ENCODE assay signal across 29 cellular contexts in genomic region chr1:4018721-4019521, GRCh38.
DNase-seq lines count a peak whose midpoint lies in the region; ATAC-seq, FAIRE-seq and TF ChIP-seq lines count a peak whose summit lies in the region.
"Had no signal": no experiment of that assay in that cellular context is flagged by ENCODE, and none has a peak within 500 bp of the region (broad histone marks: within the 10 kb centered on the region; RNA-seq: fewer than 3 reads in every experiment).

No MANE protein-coding gene starts in this region.

- no peaks in the 10 kb centered on the region for H3K79me2 ChIP-seq in H1 (ENCODE audit: control insufficient read depth in 1 of 2, insufficient read depth in 2 of 2, low read length in 2 of 2)
- H3K79me2 ChIP-seq in SK-N-SH (ENCODE audit: insufficient read depth) = no peaks in the 10 kb centered on the region
- H3K79me2 ChIP-seq: hepatocyte had no signal

- WGBS in H1 (ENCODE audit: extremely low coverage in 1 of 2, insufficient coverage in 1 of 2, insufficient read length in 1 of 2, insufficient replicate concordance in 2 of 2, low coverage in 1 of 2, low lambda C conversion rate in 2 of 2, missing lambda C conversion rate in 1 of 2), 2 experiments = 96% methylated on average over 33 of the region's 35 CpGs; no CpG with 5 or more reads in 1 of the 2 experiments
- 100% methylated on average over 2 of the region's 35 CpGs; no CpG with 5 or more reads in 1 of the 2 donors for WGBS in neuronal stem cell (ENCODE audit: extremely low coverage in 2 of 2, insufficient read length in 2 of 2, insufficient replicate concordance in 1 of 2), 2 donors
- WGBS in SK-N-SH (ENCODE audit: low lambda C conversion rate) = 50% methylated on average over 19 of the region's 35 CpGs

- H3K27ac ChIP-seq in right atrium auricular region = no peak overlapping the region
- no peak overlapping the region for H3K27ac ChIP-seq in H1 (ENCODE audit: low read depth, low read length)
- no peak overlapping the region for H3K27ac ChIP-seq in neuronal stem cell (replicated peaks; ENCODE audit: low read length)
- no peak overlapping the region for H3K27ac ChIP-seq in SK-N-SH (ENCODE audit: low read depth in 2 of 2, low read length in 1 of 2)
- H3K27ac ChIP-seq: hepatocyte, neural progenitor cell, suprapubic skin had no signal

- H3F3A ChIP-seq in SK-N-SH (replicated peaks; ENCODE audit: insufficient read depth) = no peaks in the 10 kb centered on the region

- DNase-seq in right atrium auricular region (ENCODE audit: low spot score) (peak; percentile 53), left ventricle myocardium superior (no peak), H1 (ENCODE audit: low read depth in 1 of 2, low spot score in 2 of 2) (no peak), neuronal stem cell (ENCODE audit: low spot score) (no peak), globus pallidus (ENCODE audit: low spot score) (no peak), SK-N-SH (no peak), NCI-H2081 (lab: John Stamatoyannopoulos, UW) (no peak)
- DNase-seq: ACHN; activated CD4-positive, alpha-beta T cell treated with anti-CD3 and anti-CD28 coated beads for 48 hours; activated naive CD8-positive, alpha-beta T cell treated with anti-CD3 and anti-CD28 coated beads, Interleukin-2, amount 10 ng/mL, durations not matched to agents 7 days and 5 days; C1 segment of cervical spinal cord; effector CD4-positive, alpha-beta T cell; foreskin melanocyte; immature natural killer cell; NCI-H1092; NCI-H187 treated with DMSO at 0.1 percent for 48 hours; NCI-H2227 treated with DMSO at 0.1 percent for 48 hours; NCI-H82; small intestine; T-helper 2 cell had no signal

- no peaks in the 10 kb centered on the region; the same call in 1 of the 2 replicates for H3K79me1 ChIP-seq in H1 (ENCODE audit: low read depth, low read length)
- peaks cover 2% of the 10 kb centered on the region for H3K79me1 ChIP-seq in neuronal stem cell (ENCODE audit: low read depth, low read length)

- H4K91ac ChIP-seq in H1 (replicated peaks; ENCODE audit: insufficient read length, low read length) (no peak overlapping the region), neuronal stem cell (ENCODE audit: low read depth, low read length, poor library complexity) (no peak overlapping the region)

- no peaks in the 10 kb centered on the region for H3K9me3 ChIP-seq in right atrium auricular region
- H3K9me3 ChIP-seq in H1 (ENCODE audit: insufficient read depth in 2 of 2, low read depth in 1 of 2, low read length in 1 of 2) = no peaks in the 10 kb centered on the region
- no peaks in the 10 kb centered on the region for H3K9me3 ChIP-seq in neuronal stem cell (replicated peaks in 1 of 2; ENCODE audit: control insufficient read depth in 2 of 2, insufficient read depth in 1 of 2, low read depth in 1 of 2, low read length in 2 of 2)
- H3K9me3 ChIP-seq in SK-N-SH = no peaks in the 10 kb centered on the region
- H3K9me3 ChIP-seq: HAP-1, suprapubic skin had no signal

- H2AFZ ChIP-seq in H1 (ENCODE audit: low read length) (no peak overlapping the region; the same call in 1 of the 2 replicates), neuronal stem cell (ENCODE audit: low read length) (no peak overlapping the region), SK-N-SH (ENCODE audit: low read depth) (no peak overlapping the region)
- H2AFZ ChIP-seq: hepatocyte, neural progenitor cell had no signal

- TF ChIP-seq RAD21 in H1 (IDR thresholded peaks at IDR 0.05 in 1 of 2, conservative IDR thresholded peaks at IDR 0.05 in 1 of 2; ENCODE audit: low read depth in 2 of 2, low read length in 2 of 2) (no peak), SK-N-SH (IDR thresholded peaks at IDR 0.05; ENCODE audit: low read length) (no peak)

- POLR2A ChIA-PET in H1 (lab: Charles Lee; ENCODE audit: partially characterized antibody) (no interaction called here), SK-N-SH (lab: Yijun Ruan, JAX) (no interaction called here)

- no peak overlapping the region for H2BK15ac ChIP-seq in H1 (ENCODE audit: low read length)
- no peak overlapping the region for H2BK15ac ChIP-seq in neuronal stem cell (ENCODE audit: low read length)

- no peak overlapping the region for H4K8ac ChIP-seq in H1 (ENCODE audit: extremely low read depth, insufficient read depth, low read length)
- H4K8ac ChIP-seq in neuronal stem cell (ENCODE audit: low read depth, low read length) = no peak overlapping the region

- TF ChIP-seq CTCF in right atrium auricular region (IDR thresholded peaks at IDR 0.05) (no peak), H1 (IDR thresholded peaks at IDR 0.05; ENCODE audit: control extremely low read depth in 1 of 3, insufficient read depth in 1 of 3, low read depth in 1 of 3, low read length in 3 of 3) (no peak), SK-N-SH (IDR thresholded peaks at IDR 0.05) (no peak)

- H4K5ac ChIP-seq in H1 (ENCODE audit: insufficient read length, low read depth, low read length) = no peak overlapping the region

- FAIRE-seq in H1 (lab: Jason Lieb, UNC) = no peak
- FAIRE-seq: HepG2, small intestine, urothelium cell line had no signal

- no peak overlapping the region for H2AK5ac ChIP-seq in H1 (ENCODE audit: low read depth, low read length)
- no peak overlapping the region for H2AK5ac ChIP-seq in neuronal stem cell (ENCODE audit: low read depth, low read length)

- H2BK5ac ChIP-seq in H1 (ENCODE audit: low read depth, low read length) = no peak overlapping the region
- H2BK5ac ChIP-seq in neuronal stem cell (ENCODE audit: low read length) = no peak overlapping the region

- H3K9me2 ChIP-seq in SK-N-SH = no peaks in the 10 kb centered on the region

- no peak overlapping the region for H2BK120ac ChIP-seq in H1 (replicated peaks; ENCODE audit: low read depth, low read length)
- no peak overlapping the region for H2BK120ac ChIP-seq in neuronal stem cell (ENCODE audit: low read depth, low read length)

- H3K27me3 ChIP-seq in right atrium auricular region (no peaks in the 10 kb centered on the region), H1 (replicated peaks in 1 of 4; ENCODE audit: control insufficient read depth in 3 of 4, extremely low read depth in 1 of 4, insufficient read depth in 3 of 4, low read length in 3 of 4) (no peaks in the 10 kb centered on the region), neuronal stem cell (ENCODE audit: control insufficient read depth in 3 of 3, insufficient read depth in 3 of 3, low read depth in 1 of 3, low read length in 3 of 3) (no peaks in the 10 kb centered on the region), SK-N-SH (ENCODE audit: insufficient read depth) (no peaks in the 10 kb centered on the region)
- H3K27me3 ChIP-seq: hepatocyte, neural progenitor cell had no signal

- intact Hi-C loops in left ventricle myocardium superior (cut with micrococcal nuclease) = no loop called here

- TF ChIP-seq EP300 in H1 (IDR thresholded peaks at IDR 0.05; ENCODE audit: borderline replicate concordance in 1 of 2, low read depth in 2 of 2, low read length in 2 of 2) (no peak), SK-N-SH (IDR thresholded peaks at IDR 0.05; ENCODE audit: borderline replicate concordance in 1 of 2, low read depth in 1 of 2, low read length in 1 of 2) (no peak)

- H2BK20ac ChIP-seq in H1 (ENCODE audit: low read length) = no peak overlapping the region

- H3K4me1 ChIP-seq in right atrium auricular region = no peaks in the 10 kb centered on the region
- H3K4me1 ChIP-seq in H1 (replicated peaks in 1 of 4; ENCODE audit: control insufficient read depth in 3 of 4, insufficient read depth in 4 of 4, low read length in 3 of 4) = no peaks in the 10 kb centered on the region
- no peaks in the 10 kb centered on the region for H3K4me1 ChIP-seq in neuronal stem cell (ENCODE audit: control insufficient read depth in 2 of 2, insufficient read depth in 1 of 2, low read depth in 1 of 2, low read length in 2 of 2)
- no peaks in the 10 kb centered on the region for H3K4me1 ChIP-seq in SK-N-SH (ENCODE audit: control insufficient read depth in 1 of 2, insufficient read depth in 2 of 2, low read depth in 1 of 2, low read length in 1 of 2)
- H3K4me1 ChIP-seq: HAP-1, neural progenitor cell, suprapubic skin had no signal

- H4K20me1 ChIP-seq in H1 (replicated peaks in 1 of 2; ENCODE audit: control insufficient read depth in 1 of 2, insufficient read depth in 2 of 2, low read length in 2 of 2) = no peaks in the 10 kb centered on the region
- no peaks in the 10 kb centered on the region for H4K20me1 ChIP-seq in SK-N-SH (ENCODE audit: insufficient read depth)

- H2BK12ac ChIP-seq in H1 (ENCODE audit: low read depth, low read length) (peak overlapping the region; percentile 39; the same call in 1 of the 2 replicates), neuronal stem cell (ENCODE audit: low read length) (no peak overlapping the region)

- H3K4me2 ChIP-seq in H1 (ENCODE audit: insufficient read depth in 1 of 2, low read depth in 2 of 2, low read length in 2 of 2) = no peak overlapping the region
- H3K4me2 ChIP-seq in neuronal stem cell (ENCODE audit: insufficient read depth, low read length, poor library complexity, severe bottlenecking) = no peak overlapping the region
- H3K4me2 ChIP-seq in SK-N-SH = no peak overlapping the region
- H3K4me2 ChIP-seq: hepatocyte, neural progenitor cell had no signal

- H3K4ac ChIP-seq in H1 (replicated peaks; ENCODE audit: insufficient read length, low read depth, low read length) (no peak overlapping the region), neuronal stem cell (ENCODE audit: low read length) (no peak overlapping the region)

- CTCF ChIA-PET in H1 (lab: Charles Lee; ENCODE audit: partially characterized antibody) (no interaction called here), SK-N-SH (lab: Yijun Ruan, JAX) (no interaction called here)

- ATAC-seq in left ventricle myocardium superior (no peak), HG03469 (IDR thresholded peaks at IDR 0.05; ENCODE audit: unreplicated experiment) (no peak)
- ATAC-seq: esophagus mucosa, HepG2, SK-N-SH treated with all-trans-retinoic acid at 6 μM for 48 hours had no signal

- H3K9ac ChIP-seq in H1 (replicated peaks in 1 of 4; ENCODE audit: extremely low read depth in 1 of 4, low read depth in 3 of 4, low read length in 3 of 4) (no peak overlapping the region), neuronal stem cell (ENCODE audit: low read depth, low read length, poor library complexity) (no peak overlapping the region), SK-N-SH (no peak overlapping the region)
- H3K9ac ChIP-seq: neural progenitor cell had no signal

- H3K23me2 ChIP-seq in H1 (ENCODE audit: low read depth, low read length) = no peaks in the 10 kb centered on the region

- no peak for TF ChIP-seq POLR2A in H1 (IDR thresholded peaks at IDR 0.05; ENCODE audit: control extremely low read depth in 1 of 2, low read depth in 2 of 2, low read length in 2 of 2)

- no peak overlapping the region for H3K18ac ChIP-seq in H1 (ENCODE audit: extremely low read depth, low read length)
- no peak overlapping the region for H3K18ac ChIP-seq in neuronal stem cell (ENCODE audit: low read length)

- H3K23ac ChIP-seq in H1 (ENCODE audit: insufficient read length) = no peak overlapping the region
- H3K23ac ChIP-seq in neuronal stem cell (ENCODE audit: low read depth, low read length, poor library complexity) = peak overlapping the region; percentile 11

- H3K14ac ChIP-seq in H1 (ENCODE audit: insufficient read length) = no peak overlapping the region
- H3K14ac ChIP-seq in neuronal stem cell (ENCODE audit: low read length) = no peak overlapping the region

- H3K56ac ChIP-seq in H1 (replicated peaks; ENCODE audit: insufficient read length, low read depth, low read length) = no peak overlapping the region

- H3K36me3 ChIP-seq in right atrium auricular region = no peaks in the 10 kb centered on the region
- H3K36me3 ChIP-seq in H1 (ENCODE audit: control insufficient read depth in 2 of 4, insufficient read depth in 4 of 4, low read length in 3 of 4) = no peaks in the 10 kb centered on the region
- no peaks in the 10 kb centered on the region for H3K36me3 ChIP-seq in neuronal stem cell (replicated peaks in 1 of 2; ENCODE audit: control insufficient read depth in 2 of 2, insufficient read depth in 2 of 2, low read length in 2 of 2)
- H3K36me3 ChIP-seq in SK-N-SH (replicated peaks in 1 of 2; ENCODE audit: control insufficient read depth in 1 of 2, insufficient read depth in 2 of 2, low read length in 1 of 2) = no peaks in the 10 kb centered on the region
- H3K36me3 ChIP-seq: HAP-1, neural progenitor cell, suprapubic skin had no signal

- H3K4me3 ChIP-seq in right atrium auricular region (no peak overlapping the region), H1 (ENCODE audit: extremely low read depth in 1 of 4, insufficient read depth in 2 of 4, low read depth in 3 of 4, low read length in 4 of 4) (no peak overlapping the region), neuronal stem cell (ENCODE audit: low read length in 2 of 2) (no peak overlapping the region), SK-N-SH (ENCODE audit: low read depth in 2 of 2, low read length in 1 of 2) (no peak overlapping the region)
- H3K4me3 ChIP-seq: HAP-1, hepatocyte, neural progenitor cell, suprapubic skin had no signal
